Comparison of ENCODE assay signal across 8 cellular contexts in the genomic region with DNA sequence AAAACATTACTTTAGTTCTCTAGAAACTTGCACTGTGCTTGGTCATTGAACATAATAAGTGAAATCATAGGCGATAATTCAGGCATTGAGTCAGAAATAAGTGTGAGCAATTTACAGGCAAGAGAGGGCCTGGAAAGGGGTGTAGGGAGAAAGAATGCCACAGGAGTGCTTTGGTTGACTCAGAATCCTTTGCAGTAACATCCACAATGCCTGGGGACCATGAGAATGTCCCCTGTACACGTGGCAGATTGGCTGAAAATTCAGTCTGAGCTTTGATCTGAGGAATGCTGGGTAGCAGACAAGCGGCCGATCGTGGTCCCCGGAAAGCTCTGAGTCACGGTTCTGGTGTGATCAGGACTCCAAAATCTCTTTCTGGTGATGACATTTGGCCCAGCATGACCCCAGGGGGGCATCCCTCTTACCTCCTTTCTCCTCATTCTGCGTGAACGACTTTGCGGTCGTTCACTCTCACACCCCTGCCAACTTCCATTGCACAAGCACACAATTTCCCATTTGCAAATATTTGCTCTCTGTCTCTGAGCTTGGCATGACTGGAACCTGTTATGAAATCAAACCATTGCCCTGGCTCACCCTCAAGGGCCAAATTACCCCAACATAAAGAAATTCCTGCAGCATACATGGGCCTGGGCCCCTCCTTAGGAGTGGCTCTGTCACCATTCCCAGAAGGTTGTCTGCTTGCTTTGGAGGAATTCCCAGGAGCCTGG.
DNase-seq lines count a peak whose midpoint lies in the region; ATAC-seq and TF ChIP-seq lines count a peak whose summit lies in the region.

No MANE protein-coding gene starts in this region.

- H3K4me3 Mint-ChIP-seq in stimulated activated naive CD8-positive, alpha-beta T cell treated with anti-CD3 and anti-CD28 coated beads, Interleukin-15, amount 100 ng/mL, for 72 hours = no peak overlapping the region

- peak overlapping the region in 1 of 4 donors; percentile 13 for H3K4me3 ChIP-seq in esophagus muscularis mucosa

- H3K4me1 Mint-ChIP-seq in stimulated activated naive CD8-positive, alpha-beta T cell treated with anti-CD3 and anti-CD28 coated beads, Interleukin-15, amount 100 ng/mL, for 72 hours = peaks cover 12% of the 10 kb centered on the region

- no peaks in the 10 kb centered on the region for H3K9me3 ChIP-seq in esophagus muscularis mucosa

- TF ChIP-seq CTCF in esophagus muscularis mucosa (IDR thresholded peaks at IDR 0.05) = no peak

- H3K27me3 ChIP-seq in esophagus muscularis mucosa = no peaks in the 10 kb centered on the region

- H3K27me3 Mint-ChIP-seq in stimulated activated naive CD8-positive, alpha-beta T cell treated with anti-CD3 and anti-CD28 coated beads, Interleukin-15, amount 100 ng/mL, for 72 hours = no peaks in the 10 kb centered on the region

- intact Hi-C loops in esophagus muscularis mucosa (cut with DNase I) = loop anchor here (5.0 to 10.0 kb wide), 2 partner anchors 303 to 375 kb away; a partner anchor contains a TSS

- no peak for TF ChIP-seq EP300 in esophagus muscularis mucosa (IDR thresholded peaks at IDR 0.05)

- no peak overlapping the region for H3K27ac Mint-ChIP-seq in stimulated activated naive CD8-positive, alpha-beta T cell treated with anti-CD3 and anti-CD28 coated beads, Interleukin-15, amount 100 ng/mL, for 72 hours

- ATAC-seq in HG02852 (IDR thresholded peaks at IDR 0.05; ENCODE audit: unreplicated experiment) = no peak
- ATAC-seq in stimulated activated naive CD8-positive, alpha-beta T cell treated with anti-CD3 and anti-CD28 coated beads, Interleukin-15, amount 100 ng/mL, for 72 hours = no peak

- peaks cover 0 to 15% (median 4%) of the 10 kb centered on the region in 4 donors for H3K36me3 ChIP-seq in esophagus muscularis mucosa

- DNase-seq in COR-L47 (lab: John Stamatoyannopoulos, UW) (peak; percentile 1), NCI-H2196 treated with DMSO at 0.1 percent for 48 hours (lab: John Stamatoyannopoulos, UW; ENCODE audit: unreplicated experiment) (peak; percentile 35), esophagus muscularis mucosa (ENCODE audit: extremely low spot score) (peak; percentile 92), non-pigmented ciliary epithelial cell (ENCODE audit: low read depth) (peak; percentile 42), RPMI8226 (no peak), T-helper 1 cell (no peak)
- DNase-seq in stimulated activated naive CD8-positive, alpha-beta T cell treated with anti-CD3 and anti-CD28 coated beads, Interleukin-15, amount 100 ng/mL, for 72 hours = no peak

- H3K4me1 ChIP-seq in esophagus muscularis mucosa = peaks cover 25 to 50% (median 45%) of the 10 kb centered on the region in 4 donors

- no peaks in the 10 kb centered on the region for H3K9me3 Mint-ChIP-seq in stimulated activated naive CD8-positive, alpha-beta T cell treated with anti-CD3 and anti-CD28 coated beads, Interleukin-15, amount 100 ng/mL, for 72 hours

- no peak for TF ChIP-seq POLR2A in esophagus muscularis mucosa (IDR thresholded peaks at IDR 0.05; ENCODE audit: low read depth)

- peak overlapping the region; percentile 59 to 76 (median 66) for H3K27ac ChIP-seq in esophagus muscularis mucosa (replicated peaks in 1 of 4)

- 50% methylated on average over 11 of the region's 11 CpGs for WGBS in esophagus muscularis mucosa

Comparison
In these comparisons a context has a peak if more than half of its experiments do, and no peak if none do; other contexts are left out.
1. DNase-seq: peak in COR-L47 (single experiment), NCI-H2196 treated with DMSO at 0.1 percent for 48 hours (single experiment), esophagus muscularis mucosa (single experiment) and non-pigmented ciliary epithelial cell (single experiment); none in RPMI8226 (single experiment), T-helper 1 cell (0 of 5) and stimulated activated naive CD8-positive, alpha-beta T cell treated with anti-CD3 and anti-CD28 coated beads, Interleukin-15, amount 100 ng/mL, for 72 hours (0 of 2).